Comparison of ENCODE assay signal across 8 cellular contexts in the genomic region with DNA sequence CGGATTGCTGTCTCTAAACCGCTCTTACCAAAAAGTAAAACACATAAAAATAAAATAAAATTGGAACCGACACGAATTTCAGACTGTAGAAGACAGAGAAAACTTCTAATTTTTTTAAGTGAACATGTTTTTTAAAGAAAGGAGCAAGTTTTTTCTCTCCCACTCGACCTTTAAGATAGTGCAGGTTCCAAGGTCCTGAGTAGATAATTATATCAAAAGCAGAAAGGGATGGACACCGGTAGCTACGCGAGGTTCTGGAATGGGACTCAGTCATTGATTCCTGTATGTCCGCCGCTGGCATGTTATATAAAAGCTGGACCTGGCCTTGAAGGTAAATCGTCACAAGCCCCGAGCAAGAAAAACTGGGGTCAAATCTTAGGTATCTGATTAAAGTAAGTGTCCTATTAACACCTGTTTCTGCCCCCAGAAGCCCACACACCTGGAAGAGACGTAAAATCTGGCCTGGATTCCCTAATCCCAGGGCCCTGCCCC. TPM values are rescaled to one million over a fixed set of nuclear protein-coding genes. Genes with fewer than 3 reads are reported as not detected.
DNase-seq lines count a peak whose midpoint lies in the region; ATAC-seq lines count a peak whose summit lies in the region.

No MANE protein-coding gene starts in this region.

- H3K36me3 Mint-ChIP-seq in CD4-positive, CD25-positive, alpha-beta regulatory T cell: no peaks in the 10 kb centered on the region
- H3K36me3 Mint-ChIP-seq in effector memory CD8-positive, alpha-beta T cell (ENCODE audit: insufficient read depth): peaks cover 31% of the 10 kb centered on the region

- H3K4me1 Mint-ChIP-seq in CD4-positive, CD25-positive, alpha-beta regulatory T cell: peaks cover 31 to 49% (median 41%) of the 10 kb centered on the region in 4 donors
- peaks cover 18 to 25% of the 10 kb centered on the region in 2 donors for H3K4me1 Mint-ChIP-seq in effector memory CD8-positive, alpha-beta T cell (ENCODE audit: low read depth in 2 of 2)

- H3K27ac ChIP-seq in CD4-positive, CD25-positive, alpha-beta regulatory T cell (ENCODE audit: insufficient read depth, low read length, poor library complexity, severe bottlenecking): peak overlapping the region; percentile 91

- ATAC-seq in CD4-positive, CD25-positive, alpha-beta regulatory T cell (ENCODE audit: low read depth in 2 of 2): no peak
- ATAC-seq in GM21526 (IDR thresholded peaks at IDR 0.05; ENCODE audit: low FRiP score, unreplicated experiment): peak; percentile 0
- ATAC-seq in effector memory CD8-positive, alpha-beta T cell (replicated peaks): no peak
- no peak for ATAC-seq in GM18519 (IDR thresholded peaks at IDR 0.05; ENCODE audit: low FRiP score, unreplicated experiment)

- peak overlapping the region; percentile 97 for H3K4me3 ChIP-seq in CD4-positive, CD25-positive, alpha-beta regulatory T cell (ENCODE audit: low read depth, low read length)
- H3K4me3 ChIP-seq in NT2/D1 (ENCODE audit: insufficient read length, low read depth): peak overlapping the region; percentile 57
- peak overlapping the region; percentile 81 for H3K4me3 ChIP-seq in neuron (ENCODE audit: low read length)

- H3K4me3 Mint-ChIP-seq in CD4-positive, CD25-positive, alpha-beta regulatory T cell: peak overlapping the region; percentile 93 to 97 (median 95)
- peak overlapping the region; percentile 95 to 97 for H3K4me3 Mint-ChIP-seq in effector memory CD8-positive, alpha-beta T cell

- H3K27ac Mint-ChIP-seq in CD4-positive, CD25-positive, alpha-beta regulatory T cell: peak overlapping the region; percentile 93 to 99 (median 95)
- H3K27ac Mint-ChIP-seq in effector memory CD8-positive, alpha-beta T cell: peak overlapping the region; percentile 96 to 99

- H3K9me3 Mint-ChIP-seq in CD4-positive, CD25-positive, alpha-beta regulatory T cell: no peaks in the 10 kb centered on the region
- H3K9me3 Mint-ChIP-seq in effector memory CD8-positive, alpha-beta T cell: no peaks in the 10 kb centered on the region

- H3K27me3 Mint-ChIP-seq in CD4-positive, CD25-positive, alpha-beta regulatory T cell: peaks cover 4% of the 10 kb centered on the region
- no peaks in the 10 kb centered on the region for H3K27me3 Mint-ChIP-seq in effector memory CD8-positive, alpha-beta T cell

- peak overlapping the region; percentile 96 for H2AFZ ChIP-seq in neuron (ENCODE audit: low read depth, low read length)

- H3K9me3 ChIP-seq in CD4-positive, CD25-positive, alpha-beta regulatory T cell (ENCODE audit: control insufficient read depth in 2 of 2, low read length in 2 of 2): no peaks in the 10 kb centered on the region
- H3K9me3 ChIP-seq in NT2/D1 (ENCODE audit: insufficient read depth, low read length) (no peaks in the 10 kb centered on the region; the same call in 1 of the 2 replicates), neuron (ENCODE audit: low read length) (no peaks in the 10 kb centered on the region)

- no peak for DNase-seq in CD4-positive, CD25-positive, alpha-beta regulatory T cell
- DNase-seq in NT2/D1 (ENCODE audit: low read depth, low spot score): no peak
- no peak for DNase-seq in effector memory CD8-positive, alpha-beta T cell
- DNase-seq in effector CD4-positive, alpha-beta T cell: no peak
- DNase-seq in NCI-H524 treated with DMSO at 0.1 percent for 48 hours (lab: John Stamatoyannopoulos, UW): no peak

- no peaks in the 10 kb centered on the region for H3K36me3 ChIP-seq in CD4-positive, CD25-positive, alpha-beta regulatory T cell (ENCODE audit: control insufficient read depth, insufficient read depth, low read length)
- H3K36me3 ChIP-seq in NT2/D1 (ENCODE audit: insufficient read depth, insufficient read length, low read length) (no peaks in the 10 kb centered on the region), neuron (ENCODE audit: insufficient read depth, low read length) (no peaks in the 10 kb centered on the region)

- peaks cover 35% of the 10 kb centered on the region for H3K4me1 ChIP-seq in CD4-positive, CD25-positive, alpha-beta regulatory T cell (ENCODE audit: control insufficient read depth, insufficient read depth, low read length, poor library complexity, severe bottlenecking)
- no peaks in the 10 kb centered on the region for H3K4me1 ChIP-seq in NT2/D1 (ENCODE audit: insufficient read depth, insufficient read length)
- peaks cover 29% of the 10 kb centered on the region for H3K4me1 ChIP-seq in neuron (ENCODE audit: insufficient read depth, low read length)

- no peaks in the 10 kb centered on the region for H3K27me3 ChIP-seq in CD4-positive, CD25-positive, alpha-beta regulatory T cell (ENCODE audit: control insufficient read depth, insufficient read depth, low read length)
- H3K27me3 ChIP-seq in NT2/D1 (ENCODE audit: insufficient read depth, insufficient read length) (no peaks in the 10 kb centered on the region), neuron (ENCODE audit: insufficient read depth, low read length) (no peaks in the 10 kb centered on the region)

- no peak overlapping the region for H3K9ac ChIP-seq in NT2/D1 (ENCODE audit: insufficient read length, low read depth)

RNA-seq across cellular contexts. Expression of a gene that starts 0.5 kb away (rescaled TPM):
- 4.4 TPM for total RNA-seq in CD4-positive, CD25-positive, alpha-beta regulatory T cell
- 10 to 100 TPM; 50.3 to 79.5 (median 56.8) TPM for polyA plus RNA-seq in CD4-positive, CD25-positive, alpha-beta regulatory T cell

RNA-seq across cellular contexts. Expression of a gene that starts 0.8 kb away (rescaled TPM):
- 4.2 TPM for total RNA-seq in CD4-positive, CD25-positive, alpha-beta regulatory T cell
- polyA plus RNA-seq in CD4-positive, CD25-positive, alpha-beta regulatory T cell: 1 to 10 TPM; 1.3 to 2.6 (median 2.0) TPM
